1 cellular context compared by ENCODE assay signal in the genomic region with DNA sequence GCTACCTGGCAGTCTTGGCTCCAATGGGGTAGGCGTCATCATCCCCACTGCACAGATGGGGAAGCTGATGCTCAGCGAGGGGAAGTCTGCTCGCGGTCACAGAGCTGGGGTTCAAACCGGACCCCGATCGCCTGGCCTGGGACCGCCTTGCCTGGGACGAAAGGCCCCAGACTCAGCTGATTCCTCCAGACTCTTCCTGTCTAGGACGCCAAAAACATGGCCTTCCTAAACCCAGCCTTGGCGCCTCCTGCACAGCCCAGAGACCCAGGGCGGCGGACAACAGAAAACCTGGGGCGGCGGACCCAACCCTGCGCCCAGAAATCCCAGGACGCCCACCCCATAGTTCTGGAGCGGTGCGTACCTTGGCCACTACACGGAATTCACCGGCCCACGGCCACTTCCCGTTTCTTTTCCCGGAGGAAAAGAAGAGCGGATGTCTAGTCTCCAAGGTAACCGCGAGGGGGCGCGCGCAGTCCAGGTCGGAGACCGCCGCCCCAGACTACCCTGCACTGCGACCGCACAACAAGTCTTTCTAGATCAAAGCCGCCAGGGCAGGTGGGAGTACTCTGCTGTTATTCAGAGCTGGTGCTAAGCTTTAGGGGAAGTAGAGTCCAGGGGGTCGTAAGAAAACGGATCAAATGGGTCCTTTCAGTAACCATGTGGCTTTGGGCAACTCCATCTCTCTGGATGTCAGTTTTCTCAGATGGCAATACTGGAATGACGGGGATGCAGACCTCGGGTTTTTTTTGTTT.
TF ChIP-seq lines count a peak whose summit lies in the region.

No MANE protein-coding gene starts in this region.

TF ChIP-seq in GM12878, 131 proteins besides CTCF, POLR2A, EP300 and RAD21 (continued from another document):
- TF ChIP-seq BCL3 (IDR thresholded peaks at IDR 0.05; ENCODE audit: borderline replicate concordance, insufficient read depth, low read depth, low read length, poor library complexity, severe bottlenecking): no peak
- TF ChIP-seq E2F4 (IDR thresholded peaks at IDR 0.05; ENCODE audit: low read depth, low read length): no peak
- no peak for TF ChIP-seq REST (IDR thresholded peaks at IDR 0.05; ENCODE audit: low read depth, low read length)
- no peak for TF ChIP-seq ZNF384 (IDR thresholded peaks at IDR 0.05; ENCODE audit: borderline replicate concordance, low read depth, low read length)
- no peak for TF ChIP-seq CREM (IDR thresholded peaks at IDR 0.05; ENCODE audit: low read depth)
- no peak for TF ChIP-seq PRDM15 (CRISPR knock-in tag; IDR thresholded peaks at IDR 0.05)
- no peak for TF ChIP-seq SIX5 (IDR thresholded peaks at IDR 0.05; ENCODE audit: low read depth, low read length, severe bottlenecking)
- TF ChIP-seq RFX5 (IDR thresholded peaks at IDR 0.05; ENCODE audit: low read depth, low read length): no peak
- TF ChIP-seq MEF2B (IDR thresholded peaks at IDR 0.05; ENCODE audit: partially characterized antibody, poor library complexity, severe bottlenecking): no peak
- TF ChIP-seq ZNF24 (IDR thresholded peaks at IDR 0.05): 0 out of 2 replicates have a peak, but pooled peaks have one; percentile 30
- TF ChIP-seq IKZF1 (conservative IDR thresholded peaks at IDR 0.05): peak; percentile 100
- no peak for TF ChIP-seq ZNF274 (IDR thresholded peaks at IDR 0.05; ENCODE audit: insufficient read depth, insufficient read length)
- no peak for TF ChIP-seq KAT2A (conservative IDR thresholded peaks at IDR 0.05; ENCODE audit: control insufficient read depth, low read depth, low read length)
- TF ChIP-seq RBBP5 (conservative IDR thresholded peaks at IDR 0.05): no peak
- TF ChIP-seq POU2F2 (IDR thresholded peaks at IDR 0.05; ENCODE audit: borderline replicate concordance, low read depth, low read length): peak; percentile 33; the same call in 1 of the 3 replicates
- peak; percentile 70; the same call in 1 of the 2 replicates for TF ChIP-seq SMARCA5 (IDR thresholded peaks at IDR 0.05)
- TF ChIP-seq, protein P1, sequence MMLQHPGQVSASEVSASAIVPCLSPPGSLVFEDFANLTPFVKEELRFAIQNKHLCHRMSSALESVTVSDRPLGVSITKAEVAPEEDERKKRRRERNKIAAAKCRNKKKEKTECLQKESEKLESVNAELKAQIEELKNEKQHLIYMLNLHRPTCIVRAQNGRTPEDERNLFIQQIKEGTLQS (IDR thresholded peaks at IDR 0.05; ENCODE audit: borderline replicate concordance, extremely low read depth, low read depth, low read length): no peak
